1 cellular context compared by ENCODE assay signal in genomic region chr19:28546148-28546685, GRCh38.
TF ChIP-seq lines count a peak whose summit lies in the region.

No MANE protein-coding gene starts in this region.

TF ChIP-seq in K562, 482 proteins besides CTCF, POLR2A, EP300 and RAD21 (continued from another document and continues in another):
- no peak for TF ChIP-seq ZNF395 (CRISPR knock-in tag; IDR thresholded peaks at IDR 0.05)
- TF ChIP-seq ID3 (CRISPR knock-in tag; IDR thresholded peaks at IDR 0.05) = no peak
- peak; percentile 68; the same call in 1 of the 2 replicates for TF ChIP-seq ID3 (tag; IDR thresholded peaks at IDR 0.05)
- no peak for TF ChIP-seq SLC30A9 (CRISPR knock-in tag; IDR thresholded peaks at IDR 0.05)
- TF ChIP-seq ATF1 (CRISPR knock-in tag; IDR thresholded peaks at IDR 0.05) = no peak
- peak; percentile 27; the same call in 1 of the 2 replicates for TF ChIP-seq ATF1 (tag; IDR thresholded peaks at IDR 0.05)
- no peak for TF ChIP-seq HIVEP1 (CRISPR knock-in tag; IDR thresholded peaks at IDR 0.05)
- peak; percentile 95 for TF ChIP-seq CBFA2T3 (IDR thresholded peaks at IDR 0.05)
- peak; percentile 84 for TF ChIP-seq THRA (IDR thresholded peaks at IDR 0.05)
- no peak for TF ChIP-seq TSC22D4 (tag; IDR thresholded peaks at IDR 0.05)
- no peak for TF ChIP-seq BCLAF1 (IDR thresholded peaks at IDR 0.05; ENCODE audit: borderline replicate concordance in 1 of 2, control insufficient read depth in 1 of 2, low read depth in 2 of 2, low read length in 1 of 2)
- TF ChIP-seq PRMT5 (CRISPR knock-in tag; IDR thresholded peaks at IDR 0.05) = no peak
- TF ChIP-seq CREB5 (CRISPR knock-in tag; IDR thresholded peaks at IDR 0.05) = no peak
- TF ChIP-seq ZNF561 (CRISPR knock-in tag; conservative IDR thresholded peaks at IDR 0.05) = no peak
- no peak for TF ChIP-seq SIN3A (IDR thresholded peaks at IDR 0.05; ENCODE audit: borderline replicate concordance in 2 of 2, control insufficient read depth in 1 of 2, low read depth in 2 of 2, low read length in 2 of 2)
- TF ChIP-seq CSDE1 (IDR thresholded peaks at IDR 0.05) = no peak
- TF ChIP-seq MAX (CRISPR knock-in tag; IDR thresholded peaks at IDR 0.05) = no peak
- no peak for TF ChIP-seq KDM2B (CRISPR knock-in tag; IDR thresholded peaks at IDR 0.05)
- peak; percentile 22 for TF ChIP-seq TAF1 (IDR thresholded peaks at IDR 0.05; ENCODE audit: control insufficient read depth, extremely low read depth, insufficient read depth, low read length, severe bottlenecking)
- TF ChIP-seq MGA (IDR thresholded peaks at IDR 0.05) = peak; percentile 55
- peak; percentile 52 for TF ChIP-seq USF1 (CRISPR knock-in tag; IDR thresholded peaks at IDR 0.05)
- peak; percentile 93 for TF ChIP-seq NCOR1 (IDR thresholded peaks at IDR 0.05)
- no peak for TF ChIP-seq ZNF740 (CRISPR knock-in tag; IDR thresholded peaks at IDR 0.05)
- no peak for TF ChIP-seq ZNF740 (tag; IDR thresholded peaks at IDR 0.05)
- 0 out of 4 replicates have a peak, but pooled peaks of 1 of the 2 experiments have one; percentile 13 for TF ChIP-seq MLLT1 (IDR thresholded peaks at IDR 0.05)
- TF ChIP-seq NKRF (IDR thresholded peaks at IDR 0.05; ENCODE audit: borderline replicate concordance) = no peak
